Comparison of ENCODE assay signal across 16 cellular contexts in genomic region chr14:69675246-69675583, GRCh38.
DNase-seq lines count a peak whose midpoint lies in the region; ATAC-seq and TF ChIP-seq lines count a peak whose summit lies in the region.
"Had no signal": no experiment of that assay in that cellular context is flagged by ENCODE, and none has a peak within 500 bp of the region (broad histone marks: within the 10 kb centered on the region; RNA-seq: fewer than 3 reads in every experiment).

No MANE protein-coding gene starts in this region.

- DNase-seq in Right ventricle myocardium inferior (ENCODE audit: missing footprints) (peak; percentile 70), cardiac septum (ENCODE audit: low spot score) (no peak), memory B cell (ENCODE audit: low spot score in 2 of 2) (no peak), upper lobe of right lung (no peak), NOMO-1 treated with dmso at 0.1 percent for 144 hours (lab: John Stamatoyannopoulos, UW; ENCODE audit: unreplicated experiment) (no peak)
- DNase-seq in activated naive CD8-positive, alpha-beta T cell treated with anti-CD3 and anti-CD28 coated beads, Interleukin-2, amount 50 U/mL, for 24 hours: no peak
- no peak for DNase-seq in activated CD4-positive, CD25-positive, alpha-beta regulatory T cell (lab: John Stamatoyannopoulos, UW)
- DNase-seq: amygdala, dorsolateral prefrontal cortex, mammary epithelial cell, NCI-H2081, NCI-H69, RPMI8226 had no signal

- no peaks in the 10 kb centered on the region for H3K36me3 ChIP-seq in upper lobe of right lung
- H3K36me3 ChIP-seq: tibial nerve had no signal

- H3K27me3 Mint-ChIP-seq in activated naive CD8-positive, alpha-beta T cell treated with anti-CD3 and anti-CD28 coated beads, Interleukin-2, amount 50 U/mL, for 24 hours: no peaks in the 10 kb centered on the region
- H3K27me3 Mint-ChIP-seq in memory B cell: no peaks in the 10 kb centered on the region

- peaks cover 62% of the 10 kb centered on the region for H3K4me1 ChIP-seq in upper lobe of right lung

- H3K4me1 Mint-ChIP-seq in activated naive CD8-positive, alpha-beta T cell treated with anti-CD3 and anti-CD28 coated beads, Interleukin-2, amount 50 U/mL, for 24 hours: peaks cover 79% of the 10 kb centered on the region
- peaks cover 60% of the 10 kb centered on the region for H3K4me1 Mint-ChIP-seq in memory B cell

- H3K27ac ChIP-seq in upper lobe of right lung: no peak overlapping the region

- no peaks in the 10 kb centered on the region for H3K9me3 Mint-ChIP-seq in activated naive CD8-positive, alpha-beta T cell treated with anti-CD3 and anti-CD28 coated beads, Interleukin-2, amount 50 U/mL, for 24 hours
- no peaks in the 10 kb centered on the region for H3K9me3 Mint-ChIP-seq in memory B cell

- H3K27me3 ChIP-seq in upper lobe of right lung: no peaks in the 10 kb centered on the region
- H3K27me3 ChIP-seq: dorsolateral prefrontal cortex, tibial nerve had no signal

- peaks cover 9% of the 10 kb centered on the region for H3K36me3 Mint-ChIP-seq in activated naive CD8-positive, alpha-beta T cell treated with anti-CD3 and anti-CD28 coated beads, Interleukin-2, amount 50 U/mL, for 24 hours (ENCODE audit: low read depth)
- H3K36me3 Mint-ChIP-seq in memory B cell: peaks cover 9% of the 10 kb centered on the region

- peak overlapping the region; percentile 53 for H3K4me3 Mint-ChIP-seq in activated naive CD8-positive, alpha-beta T cell treated with anti-CD3 and anti-CD28 coated beads, Interleukin-2, amount 50 U/mL, for 24 hours
- no peak overlapping the region for H3K4me3 Mint-ChIP-seq in memory B cell

- H3K9me3 ChIP-seq in upper lobe of right lung: no peaks in the 10 kb centered on the region
- H3K9me3 ChIP-seq: tibial nerve had no signal

- intact Hi-C loops in Right ventricle myocardium inferior (cut with DNase I) (no loop called here), cardiac septum (cut with DNase I) (no loop called here), upper lobe of right lung (cut with DNase I) (no loop called here)

- ATAC-seq in Right ventricle myocardium inferior (peak; percentile 45), memory B cell (ENCODE audit: low read depth) (no peak), upper lobe of right lung (peak; percentile 39), GM21381 (IDR thresholded peaks at IDR 0.05; ENCODE audit: unreplicated experiment) (no peak)
- ATAC-seq in activated naive CD8-positive, alpha-beta T cell treated with anti-CD3 and anti-CD28 coated beads, Interleukin-2, amount 50 U/mL, for 24 hours: no peak
- ATAC-seq: HCT116 had no signal

- no peak overlapping the region for H3K4me3 ChIP-seq in upper lobe of right lung
- H3K4me3 ChIP-seq: dorsolateral prefrontal cortex, tibial nerve had no signal

- H3K27ac Mint-ChIP-seq in activated naive CD8-positive, alpha-beta T cell treated with anti-CD3 and anti-CD28 coated beads, Interleukin-2, amount 50 U/mL, for 24 hours: peak overlapping the region; percentile 98
- peak overlapping the region; percentile 88 for H3K27ac Mint-ChIP-seq in memory B cell

- no peak for TF ChIP-seq CTCF in upper lobe of right lung (IDR thresholded peaks at IDR 0.05)

Comparison
In these comparisons a context has a peak if more than half of its experiments do, and no peak if none do; other contexts are left out.
1. ATAC-seq: peak in Right ventricle myocardium inferior (single experiment) and upper lobe of right lung (single experiment); none in activated naive CD8-positive, alpha-beta T cell treated with anti-CD3 and anti-CD28 coated beads, Interleukin-2, amount 50 U/mL, for 24 hours (single experiment), memory B cell (single experiment) and GM21381 (single experiment).